In genomic region chr2:108833219-108833618, GRCh38 we compare ENCODE assay signal across 15 cellular contexts. TPM values are rescaled to one million over a fixed set of nuclear protein-coding genes. Genes with fewer than 3 reads are reported as not detected.
DNase-seq lines count a peak whose midpoint lies in the region; ATAC-seq and TF ChIP-seq lines count a peak whose summit lies in the region.
"Had no signal": no experiment of that assay in that cellular context is flagged by ENCODE, and none has a peak within 500 bp of the region (broad histone marks: within the 10 kb centered on the region; RNA-seq: fewer than 3 reads in every experiment).

No MANE protein-coding gene starts in this region.

- no peak overlapping the region for H3K23ac ChIP-seq in H9 (ENCODE audit: insufficient read length, low read depth, low read length)

- H2BK15ac ChIP-seq in H9 (ENCODE audit: low read depth, low read length), result no peak overlapping the region

- no peaks in the 10 kb centered on the region for H3K27me3 Mint-ChIP-seq in H9 (ENCODE audit: low read depth)
- H3K27me3 Mint-ChIP-seq in activated CD8-positive, alpha-beta T cell treated with anti-CD3 and anti-CD28 coated beads, Interleukin-2, amount 10 ng/mL, durations not matched to agents 7 days and 5 days (ENCODE audit: low read depth), result no peaks in the 10 kb centered on the region
- no peaks in the 10 kb centered on the region for H3K27me3 Mint-ChIP-seq in stimulated activated naive CD8-positive, alpha-beta T cell treated with anti-CD3 and anti-CD28 coated beads, Interleukin-15, amount 100 ng/mL, for 72 hours
- H3K27me3 Mint-ChIP-seq: progenitor cell of endocrine pancreas had no signal

- no peak overlapping the region for H4K91ac ChIP-seq in H9 (ENCODE audit: insufficient read length, low read depth, low read length)

- H3K9me3 Mint-ChIP-seq in H9, result peaks cover 8 to 15% of the 10 kb centered on the region in 2 experiments; a peak in 4 of 5 replicates
- peaks cover 9% of the 10 kb centered on the region for H3K9me3 Mint-ChIP-seq in activated CD8-positive, alpha-beta T cell treated with anti-CD3 and anti-CD28 coated beads, Interleukin-2, amount 10 ng/mL, durations not matched to agents 7 days and 5 days (ENCODE audit: insufficient read depth)
- H3K9me3 Mint-ChIP-seq in stimulated activated naive CD8-positive, alpha-beta T cell treated with anti-CD3 and anti-CD28 coated beads, Interleukin-15, amount 100 ng/mL, for 72 hours, result peaks cover 0 to 14% of the 10 kb centered on the region in 2 donors

- peaks cover 10% of the 10 kb centered on the region in 2 experiments; a peak in 3 of 4 replicates for H3K4me1 Mint-ChIP-seq in H9
- H3K4me1 Mint-ChIP-seq in activated CD8-positive, alpha-beta T cell treated with anti-CD3 and anti-CD28 coated beads, Interleukin-2, amount 10 ng/mL, durations not matched to agents 7 days and 5 days (ENCODE audit: low read depth), result peaks cover 11% of the 10 kb centered on the region
- H3K4me1 Mint-ChIP-seq in stimulated activated naive CD8-positive, alpha-beta T cell treated with anti-CD3 and anti-CD28 coated beads, Interleukin-15, amount 100 ng/mL, for 72 hours, result peaks cover 10% of the 10 kb centered on the region

- H3T11ph ChIP-seq in H9 (ENCODE audit: low read length), result no peak overlapping the region

- ATAC-seq in activated CD8-positive, alpha-beta T cell treated with anti-CD3 and anti-CD28 coated beads, Interleukin-2, amount 10 ng/mL, durations not matched to agents 7 days and 5 days, result peak; percentile 19
- ATAC-seq in HG03521 (IDR thresholded peaks at IDR 0.05; ENCODE audit: unreplicated experiment), result no peak
- ATAC-seq in stimulated activated naive CD8-positive, alpha-beta T cell treated with anti-CD3 and anti-CD28 coated beads, Interleukin-15, amount 100 ng/mL, for 72 hours, result no peak
- ATAC-seq: Panc1 had no signal

- peaks cover 26 to 37% (median 28%) of the 10 kb centered on the region in 3 experiments for H3K36me3 Mint-ChIP-seq in H9 (ENCODE audit: insufficient read depth in 1 of 3, low read depth in 3 of 3)
- H3K36me3 Mint-ChIP-seq in activated CD8-positive, alpha-beta T cell treated with anti-CD3 and anti-CD28 coated beads, Interleukin-2, amount 10 ng/mL, durations not matched to agents 7 days and 5 days (ENCODE audit: low read depth), result peaks cover 10% of the 10 kb centered on the region

- no peak overlapping the region for H4K8ac ChIP-seq in H9 (replicated peaks; ENCODE audit: insufficient read length, low read depth, low read length)

- no peak overlapping the region for H2AFZ ChIP-seq in H9 (ENCODE audit: low read length)

- no peak overlapping the region for H3K4ac ChIP-seq in H9 (ENCODE audit: low read depth, low read length)

- TF ChIP-seq CTCF in H9 (conservative IDR thresholded peaks at IDR 0.05), result no peak

- no peak overlapping the region for H3K56ac ChIP-seq in H9 (ENCODE audit: insufficient read length, low read depth, low read length)

- no peak overlapping the region for H2AK5ac ChIP-seq in H9 (ENCODE audit: insufficient read length, low read length)

- no peak overlapping the region for H2BK120ac ChIP-seq in H9 (ENCODE audit: low read depth, low read length, poor library complexity, severe bottlenecking)

- POLR2A ChIA-PET in activated CD8-positive, alpha-beta T cell treated with anti-CD3 and anti-CD28 coated beads, Interleukin-2, amount 10 ng/mL, durations not matched to agents 7 days and 5 days (lab: Charles Lee), result no interaction called here

- H3K14ac ChIP-seq in H9 (ENCODE audit: insufficient read depth, low read length), result no peak overlapping the region

- H3K27ac Mint-ChIP-seq in H9, result peak overlapping the region in 1 of 3 experiments; percentile 2; a peak in 1 of 7 replicates
- peak overlapping the region; percentile 65 for H3K27ac Mint-ChIP-seq in activated CD8-positive, alpha-beta T cell treated with anti-CD3 and anti-CD28 coated beads, Interleukin-2, amount 10 ng/mL, durations not matched to agents 7 days and 5 days
- no peak overlapping the region for H3K27ac Mint-ChIP-seq in stimulated activated naive CD8-positive, alpha-beta T cell treated with anti-CD3 and anti-CD28 coated beads, Interleukin-15, amount 100 ng/mL, for 72 hours
- H3K27ac Mint-ChIP-seq: progenitor cell of endocrine pancreas had no signal

- H2BK12ac ChIP-seq in H9 (ENCODE audit: insufficient read length, low read depth, low read length), result no peak overlapping the region

- peak overlapping the region; percentile 44 for H3K9ac ChIP-seq in H9 (ENCODE audit: extremely low read depth, insufficient read length, low read length)

- no peaks in the 10 kb centered on the region for H3K23me2 ChIP-seq in H9 (ENCODE audit: insufficient read length, low read depth, low read length, poor library complexity, severe bottlenecking)

- no peaks in the 10 kb centered on the region for H3K79me1 ChIP-seq in H9 (ENCODE audit: insufficient read depth, low read depth, low read length, poor library complexity, severe bottlenecking)

- no peaks in the 10 kb centered on the region for H3K79me2 ChIP-seq in H9 (ENCODE audit: insufficient read depth, low read length)

- no peaks in the 10 kb centered on the region for H3K9me3 ChIP-seq in H9 (ENCODE audit: control insufficient read depth, low read depth, low read length)

- no peak overlapping the region for H3K18ac ChIP-seq in H9 (ENCODE audit: insufficient read length, low read depth, low read length)

- H3K27ac ChIP-seq in H9 (ENCODE audit: insufficient read length, low read depth, low read length), result no peak overlapping the region

- no peaks in the 10 kb centered on the region for H4K20me1 ChIP-seq in H9 (ENCODE audit: control insufficient read depth, insufficient read depth, insufficient read length)

- H3K4me1 ChIP-seq in H9 (ENCODE audit: insufficient read depth, low read length), result no peaks in the 10 kb centered on the region

- H3K4me2 ChIP-seq in H9 (ENCODE audit: insufficient read depth, insufficient read length, low read length), result no peak overlapping the region

- H4K5ac ChIP-seq in H9 (ENCODE audit: insufficient read length, low read depth, low read length), result no peak overlapping the region

- DNase-seq in NCI-H2029 treated with DMSO at 0.1 percent for 48 hours (lab: John Stamatoyannopoulos, UW), result peak; percentile 28
- no peak for DNase-seq in NCI-H2029 (lab: John Stamatoyannopoulos, UW)
- no peak for DNase-seq in H9
- no peak for DNase-seq in activated CD8-positive, alpha-beta T cell treated with anti-CD3 and anti-CD28 coated beads, Interleukin-2, amount 10 ng/mL, durations not matched to agents 7 days and 5 days
- peak; percentile 21 for DNase-seq in left kidney (ENCODE audit: low read depth, low spot score)
- DNase-seq in NCI-H2081 treated with DMSO at 0.1 percent for 48 hours (lab: John Stamatoyannopoulos, UW), result no peak
- DNase-seq in stimulated activated naive CD8-positive, alpha-beta T cell treated with anti-CD3 and anti-CD28 coated beads, Interleukin-15, amount 100 ng/mL, for 72 hours, result no peak
- DNase-seq: 8988T; activated CD4-positive, alpha-beta T cell treated with anti-CD3 and anti-CD28 coated beads, Interleukin-2, amount 50 U/mL, for 1 hour; caudate nucleus; NCI-H226; trophoblast cell had no signal

- CTCF ChIA-PET in activated CD8-positive, alpha-beta T cell treated with anti-CD3 and anti-CD28 coated beads, Interleukin-2, amount 10 ng/mL, durations not matched to agents 7 days and 5 days (lab: Charles Lee), result interaction anchor here (0.7 kb wide), 1 partner anchor 11 kb away, joined by 3 read pairs; no protein-coding TSS in a partner anchor

- no peak overlapping the region for H2BK5ac ChIP-seq in H9 (ENCODE audit: insufficient read length, low read length)

- no peaks in the 10 kb centered on the region for H3K27me3 ChIP-seq in H9 (ENCODE audit: insufficient read depth, low read length)

- no peak overlapping the region for H3K4me3 Mint-ChIP-seq in H9
- no peak overlapping the region for H3K4me3 Mint-ChIP-seq in activated CD8-positive, alpha-beta T cell treated with anti-CD3 and anti-CD28 coated beads, Interleukin-2, amount 10 ng/mL, durations not matched to agents 7 days and 5 days
- no peak overlapping the region for H3K4me3 Mint-ChIP-seq in stimulated activated naive CD8-positive, alpha-beta T cell treated with anti-CD3 and anti-CD28 coated beads, Interleukin-15, amount 100 ng/mL, for 72 hours

- H2BK20ac ChIP-seq in H9 (ENCODE audit: low read depth, low read length, poor library complexity, severe bottlenecking), result no peak overlapping the region

RNA-seq across cellular contexts. Expression of gene CCDC138, which starts 46.6 kb away (rescaled TPM):
- total RNA-seq in H9 (2021), result 31.4 and 32.7 TPM in 2 replicates
- 10 to 100 TPM in 1 of 2 experiments, 1 to 10 TPM in 1; 8.1 to 10.5 TPM for total RNA-seq in activated CD8-positive, alpha-beta T cell treated with anti-CD3 and anti-CD28 coated beads, Interleukin-2, amount 10 ng/mL, durations not matched to agents 7 days and 5 days

Comparison
In these comparisons a context has a peak if more than half of its experiments do, and no peak if none do; other contexts are left out.
1. DNase-seq: peak in NCI-H2029 treated with DMSO at 0.1 percent for 48 hours (single experiment) and left kidney (single experiment); none in NCI-H2029 (single experiment), H9 (single experiment), activated CD8-positive, alpha-beta T cell treated with anti-CD3 and anti-CD28 coated beads, Interleukin-2, amount 10 ng/mL, durations not matched to agents 7 days and 5 days (single experiment), NCI-H2081 treated with DMSO at 0.1 percent for 48 hours (single experiment) and stimulated activated naive CD8-positive, alpha-beta T cell treated with anti-CD3 and anti-CD28 coated beads, Interleukin-15, amount 100 ng/mL, for 72 hours (0 of 2).